ENCODE assay signal across 21 cellular contexts in genomic region chr1:41355356-41355755, GRCh38. TPM values are rescaled to one million over a fixed set of nuclear protein-coding genes. Genes with fewer than 3 reads are reported as not detected.
"Had no signal": no experiment of that assay in that cellular context is flagged by ENCODE, and none has a peak within 500 bp of the region (broad histone marks: within the 10 kb centered on the region; RNA-seq: fewer than 3 reads in every experiment).

No MANE protein-coding gene starts in this region.

- ATAC-seq: activated T-cell treated with anti-CD3 and anti-CD28 coated beads, Interleukin-2, amount 50 U/mL, for 72 hours; foreskin keratinocyte; left colon; lower lobe of right lung; psoas muscle; right cardiac atrium; stimulated activated effector memory CD8-positive, alpha-beta T cell treated with anti-CD3 and anti-CD28 coated beads, Interleukin-12 subunit alpha, Interleukin-12 subunit beta, amount 100 ng/mL, for 72 hours had no signal

- H3K4me3 Mint-ChIP-seq: activated naive CD8-positive, alpha-beta T cell treated with anti-CD3 and anti-CD28 coated beads for 36 hours; activated T-cell treated with anti-CD3 and anti-CD28 coated beads, Interleukin-2, amount 50 U/mL, for 72 hours; mesothelial cell of epicardium; stimulated activated effector memory CD8-positive, alpha-beta T cell treated with anti-CD3 and anti-CD28 coated beads, Interleukin-12 subunit alpha, Interleukin-12 subunit beta, amount 100 ng/mL, for 72 hours had no signal

- H3K27ac Mint-ChIP-seq: activated naive CD8-positive, alpha-beta T cell treated with anti-CD3 and anti-CD28 coated beads for 36 hours; activated T-cell treated with anti-CD3 and anti-CD28 coated beads, Interleukin-2, amount 50 U/mL, for 72 hours; mesothelial cell of epicardium; stimulated activated effector memory CD8-positive, alpha-beta T cell treated with anti-CD3 and anti-CD28 coated beads, Interleukin-12 subunit alpha, Interleukin-12 subunit beta, amount 100 ng/mL, for 72 hours had no signal

- H3K27me3 ChIP-seq: foreskin keratinocyte, stomach, testis had no signal

- H3K9me3 Mint-ChIP-seq: activated naive CD8-positive, alpha-beta T cell treated with anti-CD3 and anti-CD28 coated beads for 36 hours; activated T-cell treated with anti-CD3 and anti-CD28 coated beads, Interleukin-2, amount 50 U/mL, for 72 hours; mesothelial cell of epicardium; stimulated activated effector memory CD8-positive, alpha-beta T cell treated with anti-CD3 and anti-CD28 coated beads, Interleukin-12 subunit alpha, Interleukin-12 subunit beta, amount 100 ng/mL, for 72 hours had no signal

- H3K27ac ChIP-seq: epithelial cell of prostate, foreskin keratinocyte, lower lobe of right lung, psoas muscle, stomach, testis, WERI-Rb-1 had no signal

- H3K36me3 Mint-ChIP-seq: activated naive CD8-positive, alpha-beta T cell treated with anti-CD3 and anti-CD28 coated beads for 36 hours; mesothelial cell of epicardium; stimulated activated effector memory CD8-positive, alpha-beta T cell treated with anti-CD3 and anti-CD28 coated beads, Interleukin-12 subunit alpha, Interleukin-12 subunit beta, amount 100 ng/mL, for 72 hours had no signal

- H3K4me1 ChIP-seq: testis had no signal

- H3K36me3 ChIP-seq: lower lobe of right lung, stomach, WERI-Rb-1 had no signal

- H3K4me3 ChIP-seq: lower lobe of right lung, psoas muscle, stomach, testis had no signal

- DNase-seq: activated CD4-positive, alpha-beta T cell treated with anti-CD3 and anti-CD28 coated beads for 1 hour; activated gamma-delta T cell treated with Interleukin-2 at 50 U/mL for 16 hours; activated naive CD8-positive, alpha-beta T cell treated with anti-CD3 and anti-CD28 coated beads for 36 hours; activated T-cell treated with anti-CD3 and anti-CD28 coated beads, Interleukin-2, amount 50 U/mL, for 72 hours; amniotic stem cell; foreskin keratinocyte; hippocampal formation; lower lobe of right lung; psoas muscle; right cardiac atrium; small intestine; stimulated activated CD4-positive, alpha-beta T cell treated with anti-CD3 and anti-CD28 coated beads, Interleukin-4, amount 100 ng/mL, for 1 hour; stomach; T-helper 2 cell; testis; WERI-Rb-1 had no signal

- H3K9me3 ChIP-seq: lower lobe of right lung, psoas muscle, stomach, testis had no signal

RNA-seq across cellular contexts. Expression of gene FOXO6, which starts 5.9 kb away (rescaled TPM):
- total RNA-seq: osteoblast had no signal
